In genomic region chr19:42897729-42898128, GRCh38 we compare ENCODE assay signal across 10 cellular contexts. TPM values are rescaled to one million over a fixed set of nuclear protein-coding genes. Genes with fewer than 3 reads are reported as not detected.
"Had no signal": no experiment of that assay in that cellular context is flagged by ENCODE, and none has a peak within 500 bp of the region (broad histone marks: within the 10 kb centered on the region; RNA-seq: fewer than 3 reads in every experiment).

No MANE protein-coding gene starts in this region.

RNA-seq across cellular contexts. Expression of gene PSG1, which starts 18.2 kb away (rescaled TPM):
- total RNA-seq: activated CD4-positive, alpha-beta memory T cell treated with anti-CD3 and anti-CD28 coated beads, Interleukin-2, amount 10 ng/mL, durations not matched to agents 7 days and 5 days; activated CD4-positive, alpha-beta T cell treated with anti-CD3 and anti-CD28 coated beads for 36 hours; activated CD8-positive, alpha-beta memory T cell treated with anti-CD3 and anti-CD28 coated beads for 36 hours; activated naive CD4-positive, alpha-beta T cell treated with anti-CD3 and anti-CD28 coated beads for 36 hours; cardiac septum; OCI-LY7; Peyer's patch; T-helper 2 cell treated with Interferon-gamma antibody and Interleukin-4, amounts not matched to agents 100 ng/mL and 5 ng/mL, for 36 hours had no signal

RNA-seq across cellular contexts. Expression of gene PSG6, which starts 20.0 kb away (rescaled TPM):
- total RNA-seq: activated CD4-positive, alpha-beta memory T cell treated with anti-CD3 and anti-CD28 coated beads, Interleukin-2, amount 10 ng/mL, durations not matched to agents 7 days and 5 days; activated CD4-positive, alpha-beta T cell treated with anti-CD3 and anti-CD28 coated beads for 36 hours; activated CD8-positive, alpha-beta memory T cell treated with anti-CD3 and anti-CD28 coated beads for 36 hours; activated naive CD4-positive, alpha-beta T cell treated with anti-CD3 and anti-CD28 coated beads for 36 hours; activated T-helper 17 cell treated with anti-CD3 and anti-CD28 coated beads, Interleukin-2, amount 50 U/mL, for 72 hours; cardiac septum; cerebellum; Peyer's patch; T-helper 2 cell treated with Interferon-gamma antibody and Interleukin-4, amounts not matched to agents 100 ng/mL and 5 ng/mL, for 36 hours had no signal

RNA-seq across cellular contexts. Expression of gene PSG7, which starts 39.3 kb away (rescaled TPM):
- total RNA-seq: activated CD4-positive, alpha-beta memory T cell treated with anti-CD3 and anti-CD28 coated beads, Interleukin-2, amount 10 ng/mL, durations not matched to agents 7 days and 5 days; activated CD4-positive, alpha-beta T cell treated with anti-CD3 and anti-CD28 coated beads for 36 hours; activated CD8-positive, alpha-beta memory T cell treated with anti-CD3 and anti-CD28 coated beads for 36 hours; activated naive CD4-positive, alpha-beta T cell treated with anti-CD3 and anti-CD28 coated beads for 36 hours; activated T-helper 17 cell treated with anti-CD3 and anti-CD28 coated beads, Interleukin-2, amount 50 U/mL, for 72 hours; cardiac septum; cerebellum; OCI-LY7; Peyer's patch; T-helper 2 cell treated with Interferon-gamma antibody and Interleukin-4, amounts not matched to agents 100 ng/mL and 5 ng/mL, for 36 hours had no signal
